Comparison of ENCODE assay signal across 18 cellular contexts in the genomic region with DNA sequence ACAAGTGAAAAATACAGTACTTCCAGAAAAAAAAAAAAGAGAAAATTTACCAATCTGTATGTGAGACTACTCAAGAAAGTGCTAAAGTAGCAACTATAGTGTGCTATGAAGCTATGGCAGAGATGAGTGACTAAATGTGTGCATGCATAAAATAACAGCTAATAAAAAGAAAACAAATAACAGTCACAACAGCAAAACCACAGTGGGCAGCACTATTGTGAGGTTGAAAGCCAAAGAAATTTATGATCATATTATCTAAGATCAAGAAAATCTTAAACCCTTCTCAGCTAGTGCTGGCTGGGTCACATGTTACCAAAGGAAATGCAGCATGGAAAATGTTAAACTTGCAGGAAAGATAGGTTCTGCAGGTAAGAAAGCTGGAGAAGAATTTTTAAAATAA. TPM values are rescaled to one million over a fixed set of nuclear protein-coding genes. Genes with fewer than 3 reads are reported as not detected.
DNase-seq lines count a peak whose midpoint lies in the region; ATAC-seq and TF ChIP-seq lines count a peak whose summit lies in the region.
"Had no signal": no experiment of that assay in that cellular context is flagged by ENCODE, and none has a peak within 500 bp of the region (broad histone marks: within the 10 kb centered on the region; RNA-seq: fewer than 3 reads in every experiment).

No MANE protein-coding gene starts in this region.

- no peak for DNase-seq in activated T-cell treated with anti-CD3 and anti-CD28 coated beads, Interleukin-2, amount 50 U/mL, for 72 hours
- DNase-seq in activated T-cell treated with anti-CD3 and anti-CD28 coated beads, Interleukin-2, amount 50 U/mL, for 4 hours: no peak
- DNase-seq in amniotic epithelial cell (ENCODE audit: low read depth) (peak; percentile 38), hepatocyte (ENCODE audit: low spot score) (no peak)
- DNase-seq in effector memory CD8-positive, alpha-beta T cell: no peak
- DNase-seq in activated effector memory CD4-positive, alpha-beta T cell treated with anti-CD3 and anti-CD28 coated beads, Interleukin-2, amount 50 U/mL, for 16 hours: no peak
- DNase-seq: AML-193; Caco-2; CD4-positive, alpha-beta T cell; GM23248; H7; HFFc6 had no signal

- H3K27ac ChIP-seq in hepatocyte: peak overlapping the region; percentile 50
- H3K27ac ChIP-seq: 22Rv1, A549, C4-2B, GM23248 had no signal

- H3K9me2 ChIP-seq in hepatocyte (replicated peaks; ENCODE audit: insufficient read depth): no peaks in the 10 kb centered on the region

- ATAC-seq in activated T-cell treated with anti-CD3 and anti-CD28 coated beads, Interleukin-2, amount 50 U/mL, for 72 hours (replicated peaks in 1 of 2): no peak
- ATAC-seq in activated T-cell treated with anti-CD3 and anti-CD28 coated beads, Interleukin-2, amount 50 U/mL, for 4 hours: no peak
- ATAC-seq in effector memory CD8-positive, alpha-beta T cell (replicated peaks): no peak
- ATAC-seq: A549, HCT116 had no signal

- no peak overlapping the region for H3K4me3 ChIP-seq in hepatocyte
- H3K4me3 ChIP-seq: A549, GM23248 had no signal

- H3K79me2 ChIP-seq in hepatocyte: no peaks in the 10 kb centered on the region

- H3K9me3 Mint-ChIP-seq in activated T-cell treated with anti-CD3 and anti-CD28 coated beads, Interleukin-2, amount 50 U/mL, for 72 hours: no peaks in the 10 kb centered on the region
- no peaks in the 10 kb centered on the region for H3K9me3 Mint-ChIP-seq in activated T-cell treated with anti-CD3 and anti-CD28 coated beads, Interleukin-2, amount 50 U/mL, for 4 hours
- no peaks in the 10 kb centered on the region for H3K9me3 Mint-ChIP-seq in effector memory CD8-positive, alpha-beta T cell
- H3K9me3 Mint-ChIP-seq: CD4-positive, alpha-beta T cell; IgD-negative memory B cell had no signal

- peak overlapping the region; percentile 12 for H3K4me2 ChIP-seq in hepatocyte
- H3K4me2 ChIP-seq: A549 had no signal

- H4K20me1 ChIP-seq in hepatocyte (ENCODE audit: insufficient read depth, poor library complexity, severe bottlenecking): no peaks in the 10 kb centered on the region

- H2AFZ ChIP-seq in hepatocyte: peak overlapping the region; percentile 1
- H2AFZ ChIP-seq: GM23248 had no signal

- TF ChIP-seq CTCF in hepatocyte (IDR thresholded peaks at IDR 0.05; ENCODE audit: poor library complexity): no peak

- no peaks in the 10 kb centered on the region for H3K36me3 ChIP-seq in hepatocyte (replicated peaks; ENCODE audit: insufficient read depth, low read depth)

- peaks cover under 1% of the 10 kb centered on the region for H3K4me1 Mint-ChIP-seq in activated T-cell treated with anti-CD3 and anti-CD28 coated beads, Interleukin-2, amount 50 U/mL, for 72 hours (ENCODE audit: low read depth)
- H3K4me1 Mint-ChIP-seq in activated T-cell treated with anti-CD3 and anti-CD28 coated beads, Interleukin-2, amount 50 U/mL, for 4 hours (ENCODE audit: low read depth): no peaks in the 10 kb centered on the region
- H3K4me1 Mint-ChIP-seq in effector memory CD8-positive, alpha-beta T cell (ENCODE audit: low read depth in 2 of 2): no peaks in the 10 kb centered on the region
- H3K4me1 Mint-ChIP-seq: IgD-negative memory B cell had no signal

- no peaks in the 10 kb centered on the region for H3K36me3 Mint-ChIP-seq in activated T-cell treated with anti-CD3 and anti-CD28 coated beads, Interleukin-2, amount 50 U/mL, for 72 hours (ENCODE audit: insufficient read depth in 2 of 2)
- H3K36me3 Mint-ChIP-seq in activated T-cell treated with anti-CD3 and anti-CD28 coated beads, Interleukin-2, amount 50 U/mL, for 4 hours (ENCODE audit: insufficient read depth): no peaks in the 10 kb centered on the region
- H3K36me3 Mint-ChIP-seq in effector memory CD8-positive, alpha-beta T cell (ENCODE audit: insufficient read depth): no peaks in the 10 kb centered on the region
- H3K36me3 Mint-ChIP-seq: IgD-negative memory B cell had no signal

- peaks cover 40% of the 10 kb centered on the region for H3K4me1 ChIP-seq in hepatocyte (ENCODE audit: insufficient read depth)
- H3K4me1 ChIP-seq: A549 had no signal

- peaks cover 8% of the 10 kb centered on the region for H3K27me3 Mint-ChIP-seq in activated T-cell treated with anti-CD3 and anti-CD28 coated beads, Interleukin-2, amount 50 U/mL, for 72 hours (ENCODE audit: low read depth)
- peaks cover 22% of the 10 kb centered on the region for H3K27me3 Mint-ChIP-seq in activated T-cell treated with anti-CD3 and anti-CD28 coated beads, Interleukin-2, amount 50 U/mL, for 4 hours (ENCODE audit: low read depth)
- H3K27me3 Mint-ChIP-seq in effector memory CD8-positive, alpha-beta T cell: peaks cover 34 to 43% of the 10 kb centered on the region in 2 donors

- no peaks in the 10 kb centered on the region for H3K9me3 ChIP-seq in hepatocyte (ENCODE audit: low read depth)
- H3K9me3 ChIP-seq: A549, Caco-2 had no signal

- no peak overlapping the region for H3K4me3 Mint-ChIP-seq in activated T-cell treated with anti-CD3 and anti-CD28 coated beads, Interleukin-2, amount 50 U/mL, for 72 hours
- H3K4me3 Mint-ChIP-seq in activated T-cell treated with anti-CD3 and anti-CD28 coated beads, Interleukin-2, amount 50 U/mL, for 4 hours: no peak overlapping the region
- no peak overlapping the region for H3K4me3 Mint-ChIP-seq in effector memory CD8-positive, alpha-beta T cell
- H3K4me3 Mint-ChIP-seq: CD4-positive, alpha-beta T cell; HFFc6; IgD-negative memory B cell had no signal

- H3K27ac Mint-ChIP-seq in activated T-cell treated with anti-CD3 and anti-CD28 coated beads, Interleukin-2, amount 50 U/mL, for 72 hours: peak overlapping the region; percentile 57
- no peak overlapping the region for H3K27ac Mint-ChIP-seq in effector memory CD8-positive, alpha-beta T cell
- H3K27ac Mint-ChIP-seq: CD4-positive, alpha-beta T cell; HFFc6; IgD-negative memory B cell had no signal

- H3K27me3 ChIP-seq in hepatocyte: no peaks in the 10 kb centered on the region

RNA-seq across cellular contexts. Expression of gene OR2A5, which starts 15.8 kb away (rescaled TPM):
- not detected for total RNA-seq in activated T-cell treated with anti-CD3 and anti-CD28 coated beads, Interleukin-2, amount 50 U/mL, for 72 hours
- total RNA-seq in activated T-cell treated with anti-CD3 and anti-CD28 coated beads, Interleukin-2, amount 50 U/mL, for 4 hours: not detected
- total RNA-seq in hepatocyte: 0.44 and 0.77 TPM in 2 replicates
- 0.09 and 0.10 TPM in 2 replicates for polyA plus RNA-seq in hepatocyte
- total RNA-seq: Caco-2; CD4-positive, alpha-beta T cell; GM23248; H7; HFFc6 had no signal
- polyA plus RNA-seq: A549, BJ, GM23248, IgD-negative memory B cell had no signal

RNA-seq across cellular contexts. Expression of gene OR6B1, which starts 32.9 kb away (rescaled TPM):
- total RNA-seq in activated T-cell treated with anti-CD3 and anti-CD28 coated beads, Interleukin-2, amount 50 U/mL, for 72 hours: not detected
- total RNA-seq in activated T-cell treated with anti-CD3 and anti-CD28 coated beads, Interleukin-2, amount 50 U/mL, for 4 hours: not detected
- not detected in 2 replicates for total RNA-seq in hepatocyte
- 0.28 TPM in 1 of 2 replicates, not detected in the other for polyA plus RNA-seq in hepatocyte
- total RNA-seq: Caco-2; CD4-positive, alpha-beta T cell; GM23248; H7; HFFc6 had no signal
- polyA plus RNA-seq: A549, BJ, GM23248, IgD-negative memory B cell had no signal

RNA-seq across cellular contexts. Expression of gene OR2A25, which starts 36.6 kb away (rescaled TPM):
- not detected for total RNA-seq in activated T-cell treated with anti-CD3 and anti-CD28 coated beads, Interleukin-2, amount 50 U/mL, for 72 hours
- total RNA-seq in activated T-cell treated with anti-CD3 and anti-CD28 coated beads, Interleukin-2, amount 50 U/mL, for 4 hours: not detected
- 0.40 TPM in 1 of 2 replicates, not detected in the other for total RNA-seq in hepatocyte
- polyA plus RNA-seq in hepatocyte: not detected in 2 replicates
- total RNA-seq: Caco-2; CD4-positive, alpha-beta T cell; GM23248; H7; HFFc6 had no signal
- polyA plus RNA-seq: A549, BJ, GM23248, IgD-negative memory B cell had no signal

RNA-seq across cellular contexts. Expression of gene OR2A12, which starts 53.1 kb away (rescaled TPM):
- total RNA-seq in activated T-cell treated with anti-CD3 and anti-CD28 coated beads, Interleukin-2, amount 50 U/mL, for 72 hours: not detected
- total RNA-seq in activated T-cell treated with anti-CD3 and anti-CD28 coated beads, Interleukin-2, amount 50 U/mL, for 4 hours: not detected
- total RNA-seq in hepatocyte: 0.24 and 1.0 TPM in 2 replicates
- polyA plus RNA-seq in hepatocyte: 0.11 and 0.42 TPM in 2 replicates
- total RNA-seq: Caco-2; CD4-positive, alpha-beta T cell; GM23248; H7; HFFc6 had no signal
- polyA plus RNA-seq: A549, BJ, GM23248, IgD-negative memory B cell had no signal
